In genomic region chr10:99658622-99659030, GRCh38 we compare ENCODE assay signal across 8 cellular contexts. TPM values are rescaled to one million over a fixed set of nuclear protein-coding genes. Genes with fewer than 3 reads are reported as not detected.
DNase-seq lines count a peak whose midpoint lies in the region; ATAC-seq and TF ChIP-seq lines count a peak whose summit lies in the region.

No MANE protein-coding gene starts in this region.

- ATAC-seq in activated B cell treated with CpG ODN at 0.5 μM for 24 hours (ENCODE audit: low read depth) (no peak), lung (ENCODE audit: insufficient read depth, low FRiP score) (no peak), HG03342 (IDR thresholded peaks at IDR 0.05; ENCODE audit: unreplicated experiment) (no peak)

- BruUV-seq in A673 (replicated peaks; lab: Mats Ljungman, UMichigan): no TSS peak

- intact Hi-C loops in A673 (cut with micrococcal nuclease; ENCODE audit: unreplicated experiment) (no loop called here), activated B cell treated with CpG ODN at 0.5 μM for 24 hours (cut with micrococcal nuclease) (loop anchor here (1.0 kb wide), 2 partner anchors 38 to 74 kb away; partner anchors contain the start of genes COX15, CUTC and SLC25A28)

- WGBS in lung, 2 donors: 9 to 11% methylated on average over 24 of the region's 24 CpGs

- H3K9me3 Mint-ChIP-seq in activated B cell treated with CpG ODN at 0.5 μM for 24 hours: no peaks in the 10 kb centered on the region

- peaks cover 13% of the 10 kb centered on the region for H3K36me3 Mint-ChIP-seq in activated B cell treated with CpG ODN at 0.5 μM for 24 hours (ENCODE audit: low read depth)

- peaks cover 8% of the 10 kb centered on the region for H3K27me3 Mint-ChIP-seq in activated B cell treated with CpG ODN at 0.5 μM for 24 hours

- H3K4me1 ChIP-seq in A673 (ENCODE audit: insufficient read depth, low read length, poor library complexity, severe bottlenecking) (no peaks in the 10 kb centered on the region), HEK293 (ENCODE audit: control insufficient read depth, insufficient read depth, low read length) (0 out of 2 replicates have a peak, but pooled peaks cover 2% of the 10 kb centered on the region), lung (ENCODE audit: control insufficient read depth in 2 of 2, insufficient read depth in 2 of 2, low read length in 2 of 2) (peaks cover 2 to 3% of the 10 kb centered on the region in 2 donors)

- no peak for TF ChIP-seq CTCF in A673 (conservative IDR thresholded peaks at IDR 0.05; ENCODE audit: low read depth, low read length)
- no peak for TF ChIP-seq CTCF in HEK293 (tag by site-specific recombination; IDR thresholded peaks at IDR 0.05)
- TF ChIP-seq CTCF in activated B cell treated with CpG ODN at 0.5 μM for 24 hours (IDR thresholded peaks at IDR 0.05): no peak
- TF ChIP-seq CTCF in coronary artery (IDR thresholded peaks at IDR 0.05): no peak
- TF ChIP-seq CTCF in lung (IDR thresholded peaks at IDR 0.05; ENCODE audit: control extremely low read depth, extremely low read depth): no peak

- POLR2A ChIA-PET in A673 (lab: Charles Lee; ENCODE audit: low non-redundant PET): no interaction called here
- POLR2A ChIA-PET in HEK293 (lab: Yijun Ruan, JAX): interaction anchor here (0.7 to 2.8 kb wide), 8 partner anchors 8 to 228 kb away, joined by 3 to 28 read pairs (median 6); partner anchors contain the start of genes COX15, CUTC, GOT1 and SLC25A28
- POLR2A ChIA-PET in activated B cell treated with CpG ODN at 0.5 μM for 24 hours (lab: Charles Lee): interaction anchor here (0.6 to 2.8 kb wide), 6 partner anchors 17 to 1524 kb away, joined by 3 to 33 read pairs (median 4); partner anchors contain the start of genes COX15, CUTC, GOT1 and R3HCC1L

- CTCF ChIA-PET in A673 (lab: Charles Lee) (no interaction called here), HEK293 (lab: Yijun Ruan, JAX) (interaction anchor here (0.6 to 0.9 kb wide), 3 partner anchors 19 to 277 kb away, joined by 3 read pairs; partner anchors contain the start of genes COX15 and CUTC), activated B cell treated with CpG ODN at 0.5 μM for 24 hours (lab: Charles Lee) (interaction anchor here (1.0 to 1.4 kb wide), 3 partner anchors 33 to 877 kb away, joined by 3 to 4 read pairs (median 3); partner anchors contain the start of gene HIF1AN)

- H3K4me3 Mint-ChIP-seq in activated B cell treated with CpG ODN at 0.5 μM for 24 hours: peak overlapping the region; percentile 85

- peak overlapping the region; percentile 64 for H3K27ac Mint-ChIP-seq in activated B cell treated with CpG ODN at 0.5 μM for 24 hours

- H3K36me3 ChIP-seq in A673 (ENCODE audit: insufficient read depth, low read length, poor library complexity, severe bottlenecking): no peaks in the 10 kb centered on the region
- peaks cover 13 to 20% of the 10 kb centered on the region in 2 experiments for H3K36me3 ChIP-seq in HEK293 (ENCODE audit: control insufficient read depth in 2 of 2, insufficient read depth in 1 of 2, low read length in 2 of 2)
- no peaks in the 10 kb centered on the region for H3K36me3 ChIP-seq in lung (ENCODE audit: control insufficient read depth in 2 of 2, insufficient read depth in 2 of 2, low read length in 2 of 2)

- H3K27ac ChIP-seq in A673 (ENCODE audit: low read depth, low read length, poor library complexity, severe bottlenecking): no peak overlapping the region
- H3K27ac ChIP-seq in HEK293 (ENCODE audit: extremely low read depth, low read depth, low read length): peak overlapping the region; percentile 6; the same call in 1 of the 2 replicates
- no peak overlapping the region for H3K27ac ChIP-seq in coronary artery
- H3K27ac ChIP-seq in lung (ENCODE audit: low read depth in 1 of 2, low read length in 1 of 2): peak overlapping the region; percentile 8 to 37

- H3K4me1 Mint-ChIP-seq in activated B cell treated with CpG ODN at 0.5 μM for 24 hours: peaks cover 19% of the 10 kb centered on the region

- peak; percentile 21 for DNase-seq in A673 (ENCODE audit: low spot score)
- DNase-seq in activated B cell treated with CpG ODN at 0.5 μM for 24 hours: peak; percentile 15
- DNase-seq in coronary artery (ENCODE audit: low spot score): no peak
- peak; percentile 60 for DNase-seq in lung (ENCODE audit: low spot score)
- DNase-seq in stimulated activated CD8-positive, alpha-beta memory T cell treated with anti-CD3 and anti-CD28 coated beads, Interleukin-15, amount 100 ng/mL, for 24 hours (ENCODE audit: low read depth): peak; percentile 9
- DNase-seq in HuH-7 (ENCODE audit: low spot score): no peak

- H3K9me3 ChIP-seq in A673 (ENCODE audit: low read depth, low read length, poor library complexity, severe bottlenecking) (no peaks in the 10 kb centered on the region), HEK293 (ENCODE audit: control insufficient read depth, insufficient read depth, low read depth, low read length) (no peaks in the 10 kb centered on the region), lung (ENCODE audit: control insufficient read depth in 2 of 2, insufficient read depth in 1 of 2, low read length in 1 of 2) (no peaks in the 10 kb centered on the region)

- H3K4me3 ChIP-seq in A673 (ENCODE audit: low read depth, low read length, poor library complexity, severe bottlenecking) (peak overlapping the region; percentile 79), HEK293 (ENCODE audit: low read depth, low read length) (peak overlapping the region; percentile 84), coronary artery (peak overlapping the region; percentile 94), lung (peak overlapping the region; percentile 84)

- H3K27me3 ChIP-seq in A673 (replicated peaks; ENCODE audit: insufficient read depth, low read depth, low read length, poor library complexity) (peaks cover 27% of the 10 kb centered on the region), lung (ENCODE audit: control insufficient read depth, insufficient read depth) (no peaks in the 10 kb centered on the region)

TF ChIP-seq in HEK293, 187 proteins besides CTCF, POLR2A, EP300 and RAD21 (continues in another document):
- TF ChIP-seq ZNF639 (tag by site-specific recombination; IDR thresholded peaks at IDR 0.05) (0 out of 2 replicates have a peak, but pooled peaks have one; percentile 10), ZNF121 (tag by site-specific recombination; IDR thresholded peaks at IDR 0.05) (peak; percentile 94), ZNF501 (tag by site-specific recombination; IDR thresholded peaks at IDR 0.05) (0 out of 2 replicates have a peak, but pooled peaks have one; percentile 49), ZIC2 (tag by site-specific recombination; IDR thresholded peaks at IDR 0.05) (no peak), KLF9 (tag by site-specific recombination; IDR thresholded peaks at IDR 0.05; ENCODE audit: low read depth) (peak; percentile 24; the same call in 1 of the 2 replicates), ZNF629 (tag by site-specific recombination; IDR thresholded peaks at IDR 0.05) (0 out of 2 replicates have a peak, but pooled peaks have one; percentile 8), ZSCAN5A (tag by site-specific recombination; IDR thresholded peaks at IDR 0.05) (no peak), ZFHX2 (tag by site-specific recombination; conservative IDR thresholded peaks at IDR 0.05) (peak; percentile 70), EGR2 (tag by site-specific recombination; IDR thresholded peaks at IDR 0.05; ENCODE audit: low read depth) (peak; percentile 47; the same call in 1 of the 2 replicates), ZNF660 (tag by site-specific recombination; IDR thresholded peaks at IDR 0.05) (peak; percentile 88; the same call in 1 of the 2 replicates), RBAK (tag by site-specific recombination; IDR thresholded peaks at IDR 0.05) (no peak), ZNF24 (tag by site-specific recombination; IDR thresholded peaks at IDR 0.05) (peak; percentile 71; the same call in 1 of the 2 replicates), ZNF202 (tag by site-specific recombination; IDR thresholded peaks at IDR 0.05; ENCODE audit: borderline replicate concordance) (no peak), YY1 (tag by site-specific recombination; IDR thresholded peaks at IDR 0.05) (no peak), ZNF600 (tag by site-specific recombination; IDR thresholded peaks at IDR 0.05) (peak; percentile 60)

RNA-seq across cellular contexts. Expression of gene ENTPD7, which starts 0.7 kb away (rescaled TPM):
- total RNA-seq in A673 (2021) (10.1 and 11.1 TPM in 2 replicates), activated B cell treated with CpG ODN at 0.5 μM for 24 hours (5.2 and 6.2 TPM in 2 replicates), lung (10 to 100 TPM; 12.9 to 14.6 TPM)
- 1 to 10 TPM; 1.0 to 8.3 TPM for polyA plus RNA-seq in lung

RNA-seq across cellular contexts. Expression of gene SLC25A28, which starts 38.4 kb away (rescaled TPM):
- total RNA-seq in A673 (2021) (31.0 and 31.1 TPM in 2 replicates), activated B cell treated with CpG ODN at 0.5 μM for 24 hours (45.9 and 47.5 TPM in 2 replicates), lung (10 to 100 TPM; 31.1 to 47.9 TPM)
- polyA plus RNA-seq in lung: 10 to 100 TPM; 47.2 to 86.9 TPM

Comparison
In these comparisons a context has a peak if more than half of its experiments do, and no peak if none do; other contexts are left out.
1. DNase-seq: peak in A673 (single experiment), activated B cell treated with CpG ODN at 0.5 μM for 24 hours (single experiment), lung (single experiment) and stimulated activated CD8-positive, alpha-beta memory T cell treated with anti-CD3 and anti-CD28 coated beads, Interleukin-15, amount 100 ng/mL, for 24 hours (single experiment); none in coronary artery (single experiment) and HuH-7 (single experiment).
2. H3K27ac ChIP-seq: peak in HEK293 (single experiment) and lung (2 of 2); none in A673 (single experiment) and coronary artery (0 of 2).
3. Peak in every context shown above with its lines, with median percentiles within 50 percentile points of each other: H3K4me3 ChIP-seq.